In the genomic region with DNA sequence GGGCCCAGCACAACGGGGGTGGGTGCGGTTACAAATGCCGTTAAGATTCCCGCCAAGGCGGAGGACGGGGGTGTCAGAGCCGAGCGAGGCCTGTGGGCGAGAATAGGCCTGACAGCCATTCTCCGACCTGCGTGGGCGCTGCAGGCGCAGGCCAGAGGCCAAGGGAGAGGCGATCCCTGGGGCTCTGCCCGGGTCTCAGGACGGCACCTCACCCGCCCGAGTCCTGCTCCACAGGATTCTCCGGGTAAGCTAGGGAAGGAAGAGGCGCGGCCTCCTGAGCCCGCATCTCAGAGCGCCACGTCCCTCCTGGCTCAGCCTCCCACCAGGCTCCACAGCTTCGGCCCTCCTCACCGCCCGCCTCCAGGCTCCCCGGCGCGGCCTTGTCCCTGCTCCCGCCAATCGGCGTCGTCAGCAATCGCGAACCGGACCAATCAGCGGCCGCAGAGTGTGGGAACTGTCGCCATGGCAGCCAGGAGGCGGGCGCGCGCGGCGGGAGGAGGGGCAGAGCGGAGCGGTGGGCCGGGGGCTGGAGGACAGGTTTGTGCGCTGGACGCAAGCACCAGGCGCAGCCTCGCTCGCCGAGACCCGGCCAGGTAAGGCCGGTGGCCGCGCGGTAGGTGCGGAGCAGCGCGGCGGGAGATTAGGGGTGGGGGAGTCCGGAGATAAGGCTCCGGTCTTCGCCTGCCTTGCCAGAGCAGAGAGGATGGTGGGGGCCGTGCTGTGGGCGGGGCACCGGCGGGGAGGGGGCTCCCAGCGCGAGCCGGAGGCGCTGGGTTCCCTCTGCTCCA, we compare ENCODE assay signal across 8 cellular contexts. TPM values are rescaled to one million over a fixed set of nuclear protein-coding genes. Genes with fewer than 3 reads are reported as not detected.
DNase-seq lines count a peak whose midpoint lies in the region; ATAC-seq, FAIRE-seq and TF ChIP-seq lines count a peak whose summit lies in the region.

NUCB2 (plus strand) TSS at position 504 of the 788 bp plus-strand sequence. CDS start 18,585 bp downstream, outside the sequence.

- no peaks in the 10 kb centered on the region for H3K9me3 Mint-ChIP-seq in natural killer cell

- peaks cover 57% of the 10 kb centered on the region for H3K4me1 ChIP-seq in Loucy (ENCODE audit: insufficient read depth, low read length, poor library complexity, severe bottlenecking)

- H3K36me3 Mint-ChIP-seq in natural killer cell: no peaks in the 10 kb centered on the region

- no peaks in the 10 kb centered on the region for H3K27me3 ChIP-seq in Loucy (ENCODE audit: insufficient read depth, low read length, poor library complexity, severe bottlenecking)

- no peak for FAIRE-seq in H54 (lab: Jason Lieb, UNC)

- H3K36me3 ChIP-seq in Loucy (ENCODE audit: insufficient read depth, low read length): peaks cover 2% of the 10 kb centered on the region

- H3K4me3 ChIP-seq in Loucy (ENCODE audit: low read length, poor library complexity, severe bottlenecking): peak within 1 kb of the TSS; percentile 84

- H4K20me1 ChIP-seq in Loucy (ENCODE audit: insufficient read depth, low read length, poor library complexity, severe bottlenecking): peaks cover 37% of the 10 kb centered on the region

- ATAC-seq in natural killer cell: peak; percentile 92 to 98 (median 96)

- no peaks in the 10 kb centered on the region for H3K27me3 Mint-ChIP-seq in natural killer cell (ENCODE audit: low read depth in 2 of 2)

- H3K27ac Mint-ChIP-seq in natural killer cell: peak within 1 kb of the TSS; percentile 80 to 98

- peaks cover 18% of the 10 kb centered on the region; the same call in 1 of the 2 replicates for H3F3A ChIP-seq in Loucy (ENCODE audit: low read depth)

- peak within 1 kb of the TSS; percentile 33; the same call in 1 of the 2 replicates for H2AFZ ChIP-seq in Loucy (ENCODE audit: low read length)

- peak within 1 kb of the TSS; percentile 81 for H3K4me3 Mint-ChIP-seq in natural killer cell

- H3K9me2 ChIP-seq in Loucy (replicated peaks; ENCODE audit: low read depth, low read length): no peaks in the 10 kb centered on the region

- H3K9me3 ChIP-seq in Loucy (ENCODE audit: insufficient read depth, low read depth, low read length): no peaks in the 10 kb centered on the region

- no peak for TF ChIP-seq CTCF in Loucy (conservative IDR thresholded peaks at IDR 0.05; ENCODE audit: low read length)
- TF ChIP-seq CTCF in natural killer cell (IDR thresholded peaks at IDR 0.05): no peak

- intact Hi-C loops in natural killer cell (cut with micrococcal nuclease): loop anchor here (1.0 to 10.0 kb wide), 4 partner anchors 44 to 539 kb away; partner anchors contain the start of genes C11orf58, NCR3LG1 and RPS13

- H3K4me2 ChIP-seq in Loucy (ENCODE audit: low read depth, low read length, poor library complexity, severe bottlenecking): peak within 1 kb of the TSS; percentile 90

- H3K4me1 Mint-ChIP-seq in natural killer cell: peaks cover 28 to 29% of the 10 kb centered on the region in 2 donors

- DNase-seq in EL (peak; percentile 97), H54 (ENCODE audit: insufficient read length, low spot score) (peak; percentile 91), fibroblast of peridontal ligament (ENCODE audit: extremely low read depth) (peak; percentile 92), natural killer cell (peak; percentile 96)
- peak; percentile 94 for DNase-seq in activated T-helper 9 cell treated with anti-CD3 and anti-CD28 coated beads, Interleukin-2, amount 50 U/mL, for 16 hours (ENCODE audit: low read depth)
- DNase-seq in stimulated activated naive CD4-positive, alpha-beta T cell treated with Interleukin-2 at 50 U/mL for 16 hours (lab: John Stamatoyannopoulos, UW): peak; percentile 95

- peak within 1 kb of the TSS; percentile 99 for H3K9ac ChIP-seq in Loucy (ENCODE audit: low read depth, low read length, poor library complexity, severe bottlenecking)

- TF ChIP-seq POLR2A in H54 (IDR thresholded peaks at IDR 0.05; ENCODE audit: low read depth, low read length) (peak; percentile 82), Raji (IDR thresholded peaks at IDR 0.05; ENCODE audit: insufficient read depth, low read depth, low read length) (peak; percentile 95)

- peaks cover 54% of the 10 kb centered on the region for H3K79me2 ChIP-seq in Loucy (ENCODE audit: insufficient read depth, low read length)

RNA-seq across cellular contexts. Expression of gene NUCB2, which starts in this region (rescaled TPM):
- 100 to 1,000 TPM in 1 of 3 donors, 10 to 100 TPM in 2; 70.7 to 101 (median 81.4) TPM for total RNA-seq in natural killer cell

Comparison
In these comparisons a context has a peak if more than half of its experiments do, and no peak if none do; other contexts are left out.
1. Peak in every context shown above with its lines: DNase-seq, ATAC-seq and H3K4me3 ChIP-seq.